19 cellular contexts compared by ENCODE assay signal in the genomic region with DNA sequence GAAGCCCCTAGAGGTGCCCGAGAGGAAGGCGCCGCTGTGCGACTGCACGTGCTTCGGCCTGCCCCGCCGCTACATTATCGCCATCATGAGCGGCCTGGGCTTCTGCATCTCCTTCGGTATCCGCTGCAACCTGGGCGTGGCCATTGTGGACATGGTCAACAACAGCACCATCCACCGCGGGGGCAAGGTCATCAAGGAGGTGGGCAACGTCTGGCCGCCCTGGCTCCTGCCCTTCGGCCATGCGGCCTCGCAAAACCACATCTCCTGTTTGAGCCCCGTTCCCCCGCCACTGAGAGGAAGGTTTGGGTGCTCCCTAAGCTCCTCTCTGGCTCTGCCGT. TPM values are rescaled to one million over a fixed set of nuclear protein-coding genes. Genes with fewer than 3 reads are reported as not detected.
"Had no signal": no experiment of that assay in that cellular context is flagged by ENCODE, and none has a peak within 500 bp of the region (broad histone marks: within the 10 kb centered on the region; RNA-seq: fewer than 3 reads in every experiment).

No MANE protein-coding gene starts in this region.

- H3K4me3 Mint-ChIP-seq: immature natural killer cell; mesothelial cell of epicardium; stimulated activated naive B cell treated with anti-CD40 and anti-IgM and Interleukin-4, amounts not matched to agents 10 μg/mL and 1 μg/mL and 100 μg/mL, for 72 hours; T-helper 17 cell had no signal

- H3K36me3 Mint-ChIP-seq: mesothelial cell of epicardium had no signal

- H3K36me3 ChIP-seq: cardiac muscle cell, heart right ventricle, lower lobe of right lung, neutrophil, right lobe of liver, transverse colon had no signal

- H3K27ac Mint-ChIP-seq: immature natural killer cell; mesothelial cell of epicardium; stimulated activated naive B cell treated with anti-CD40 and anti-IgM and Interleukin-4, amounts not matched to agents 10 μg/mL and 1 μg/mL and 100 μg/mL, for 72 hours; T-helper 17 cell had no signal

- H3K4me1 ChIP-seq: lower lobe of right lung, right lobe of liver, transverse colon had no signal

- H3K9me3 ChIP-seq: heart right ventricle, lower lobe of right lung, neutrophil, right lobe of liver, transverse colon had no signal

- H3K27ac ChIP-seq: cardiac muscle cell, heart right ventricle, lower lobe of right lung, neutrophil, right lobe of liver, transverse colon had no signal

- ATAC-seq: left cardiac atrium; stimulated activated naive B cell treated with anti-CD40 and anti-IgM and Interleukin-4, amounts not matched to agents 10 μg/mL and 1 μg/mL and 100 μg/mL, for 72 hours; T-helper 17 cell had no signal

- FAIRE-seq: astrocyte, colon, frontal cortex had no signal

- DNase-seq: activated CD4-positive, CD25-positive, alpha-beta regulatory T cell; activated T-cell treated with anti-CD3 and anti-CD28 coated beads, Interleukin-2, amount 50 U/mL, for 48 hours; heart right ventricle; immature natural killer cell; left cardiac atrium; lower lobe of right lung; stimulated activated naive B cell treated with anti-CD40 and anti-IgM and Interleukin-4, amounts not matched to agents 10 μg/mL and 1 μg/mL and 100 μg/mL, for 72 hours; substantia nigra; T-helper 17 cell; transverse colon had no signal

- H3K9me3 Mint-ChIP-seq: mesothelial cell of epicardium had no signal

- H3K4me1 Mint-ChIP-seq: immature natural killer cell had no signal

- H3K4me3 ChIP-seq: cardiac muscle cell, heart right ventricle, lower lobe of right lung, right lobe of liver, transverse colon had no signal

RNA-seq across cellular contexts. Expression of a gene that starts 3.4 kb away (rescaled TPM):
- total RNA-seq: astrocyte, cardiac muscle cell, fibroblast of lung, heart right ventricle, left cardiac atrium, lower lobe of right lung, mesothelial cell of epicardium, myocyte, right lobe of liver, T-helper 17 cell, transverse colon had no signal
- polyA plus RNA-seq: cardiac muscle cell, fibroblast of lung, heart right ventricle, immature natural killer cell had no signal
